ENCODE assay signal across 37 cellular contexts in genomic region chrX:3215249-3215648, GRCh38.
DNase-seq lines count a peak whose midpoint lies in the region; ATAC-seq, FAIRE-seq and TF ChIP-seq lines count a peak whose summit lies in the region.
"Had no signal": no experiment of that assay in that cellular context is flagged by ENCODE, and none has a peak within 500 bp of the region (broad histone marks: within the 10 kb centered on the region; RNA-seq: fewer than 3 reads in every experiment).

No MANE protein-coding gene starts in this region.

- H3K36me3 Mint-ChIP-seq in astrocyte (ENCODE audit: low read depth, unreplicated experiment): no peaks in the 10 kb centered on the region
- no peaks in the 10 kb centered on the region for H3K36me3 Mint-ChIP-seq in progenitor cell of endocrine pancreas (ENCODE audit: insufficient read depth)
- H3K36me3 Mint-ChIP-seq: CD14-positive monocyte; CD4-positive, alpha-beta memory T cell; CD4-positive, CD25-positive, alpha-beta regulatory T cell; CD8-positive, alpha-beta memory T cell; CD8-positive, alpha-beta T cell had no signal

- H3K79me2 ChIP-seq in astrocyte (ENCODE audit: insufficient read depth, low read length): no peaks in the 10 kb centered on the region

- no peaks in the 10 kb centered on the region for H3K36me3 ChIP-seq in astrocyte (ENCODE audit: insufficient read depth, low read length)
- H3K36me3 ChIP-seq: BE2C; BLaER1; BLaER1 treated with 17β-estradiol and CSF1 and Interleukin-3, amounts not matched to agents 10 nM and 100 nM had no signal

- H3K27ac Mint-ChIP-seq in astrocyte (ENCODE audit: unreplicated experiment): no peak overlapping the region
- peak overlapping the region; percentile 42 for H3K27ac Mint-ChIP-seq in progenitor cell of endocrine pancreas
- H3K27ac Mint-ChIP-seq: B cell; CD14-positive monocyte; CD4-positive, alpha-beta memory T cell; CD4-positive, alpha-beta T cell; CD4-positive, CD25-positive, alpha-beta regulatory T cell; CD8-positive, alpha-beta T cell had no signal

- no peak overlapping the region for H2AFZ ChIP-seq in astrocyte (ENCODE audit: low read depth, low read length)

- no peak overlapping the region for H3K27ac ChIP-seq in astrocyte (ENCODE audit: low read depth, low read length)
- H3K27ac ChIP-seq: 22Rv1; A549; BLaER1; BLaER1 treated with 17β-estradiol and CSF1 and Interleukin-3, amounts not matched to agents 10 nM and 100 nM; C4-2B had no signal

- intact Hi-C loops in left colon (cut with DNase I, micrococcal nuclease): no loop called here

- no peak overlapping the region for H3K4me2 ChIP-seq in astrocyte (ENCODE audit: low read length)
- H3K4me2 ChIP-seq: A549; BLaER1; BLaER1 treated with 17β-estradiol and CSF1 and Interleukin-3, amounts not matched to agents 10 nM and 100 nM had no signal

- no peaks in the 10 kb centered on the region for H3K27me3 ChIP-seq in astrocyte (ENCODE audit: insufficient read depth, low read length)
- H3K27me3 ChIP-seq: BE2C; BLaER1; BLaER1 treated with 17β-estradiol and CSF1 and Interleukin-3, amounts not matched to agents 10 nM and 100 nM had no signal

- FAIRE-seq in astrocyte (lab: Jason Lieb, UNC): peak; percentile 84
- FAIRE-seq: A204.1, A549, D721Med had no signal

- H4K20me1 ChIP-seq in astrocyte (ENCODE audit: insufficient read depth, low read length): no peaks in the 10 kb centered on the region
- H4K20me1 ChIP-seq: BLaER1; BLaER1 treated with 17β-estradiol and CSF1 and Interleukin-3, amounts not matched to agents 10 nM and 100 nM had no signal

- H3K9ac ChIP-seq in astrocyte (ENCODE audit: low read length): no peak overlapping the region
- H3K9ac ChIP-seq: BLaER1; BLaER1 treated with 17β-estradiol and CSF1 and Interleukin-3, amounts not matched to agents 10 nM and 100 nM had no signal

- H3K9me3 Mint-ChIP-seq in astrocyte (ENCODE audit: unreplicated experiment) (no peaks in the 10 kb centered on the region), progenitor cell of endocrine pancreas (ENCODE audit: low read depth) (peaks cover 3% of the 10 kb centered on the region)
- H3K9me3 Mint-ChIP-seq: CD8-positive, alpha-beta T cell had no signal

- ATAC-seq in left colon (no peak), GM18498 (IDR thresholded peaks at IDR 0.05; ENCODE audit: unreplicated experiment) (no peak)
- ATAC-seq: A549; CD8-positive, alpha-beta T cell had no signal

- H3K4me1 ChIP-seq in astrocyte (ENCODE audit: insufficient read depth, low read length): no peaks in the 10 kb centered on the region
- H3K4me1 ChIP-seq: A549; BE2C; BLaER1; BLaER1 treated with 17β-estradiol and CSF1 and Interleukin-3, amounts not matched to agents 10 nM and 100 nM; Caco-2 had no signal

- H3K4me3 Mint-ChIP-seq in astrocyte (ENCODE audit: unreplicated experiment) (no peak overlapping the region), progenitor cell of endocrine pancreas (ENCODE audit: low read depth) (no peak overlapping the region)
- H3K4me3 Mint-ChIP-seq: B cell; CD14-positive monocyte; CD4-positive, alpha-beta memory T cell; CD4-positive, alpha-beta T cell; CD4-positive, CD25-positive, alpha-beta regulatory T cell; CD8-positive, alpha-beta memory T cell; CD8-positive, alpha-beta T cell had no signal

- H3K27me3 Mint-ChIP-seq in astrocyte (ENCODE audit: low read depth, unreplicated experiment) (no peaks in the 10 kb centered on the region), progenitor cell of endocrine pancreas (peaks cover 2% of the 10 kb centered on the region)
- H3K27me3 Mint-ChIP-seq: B cell; CD4-positive, alpha-beta T cell; CD4-positive, CD25-positive, alpha-beta regulatory T cell had no signal

- no peaks in the 10 kb centered on the region for H3K9me3 ChIP-seq in astrocyte (ENCODE audit: insufficient read depth, low read depth, low read length)
- H3K9me3 ChIP-seq: A549; BE2C; BLaER1; BLaER1 treated with 17β-estradiol and CSF1 and Interleukin-3, amounts not matched to agents 10 nM and 100 nM; Caco-2 had no signal

- H3K4me3 ChIP-seq in astrocyte (ENCODE audit: insufficient read depth, low read depth, low read length): no peak overlapping the region
- H3K4me3 ChIP-seq: A549; BLaER1; BLaER1 treated with 17β-estradiol and CSF1 and Interleukin-3, amounts not matched to agents 10 nM and 100 nM had no signal

- no peak for TF ChIP-seq CTCF in astrocyte (IDR thresholded peaks at IDR 0.05; ENCODE audit: insufficient read depth, low read depth, low read length)
- no peak for TF ChIP-seq CTCF in progenitor cell of endocrine pancreas (IDR thresholded peaks at IDR 0.05; ENCODE audit: unreplicated experiment)

- H3K4me1 Mint-ChIP-seq in astrocyte (ENCODE audit: low read depth, unreplicated experiment) (no peaks in the 10 kb centered on the region), progenitor cell of endocrine pancreas (ENCODE audit: low read depth) (no peaks in the 10 kb centered on the region)
- H3K4me1 Mint-ChIP-seq: B cell; CD14-positive monocyte; CD4-positive, alpha-beta memory T cell; CD4-positive, CD25-positive, alpha-beta regulatory T cell; CD8-positive, alpha-beta memory T cell had no signal

- DNase-seq in CMK (ENCODE audit: low read depth): peak; percentile 52
- DNase-seq in OCI-M1 (lab: John Stamatoyannopoulos, UW): peak; percentile 3
- DNase-seq in astrocyte (ENCODE audit: low read depth): no peak
- no peak for DNase-seq in progenitor cell of endocrine pancreas (ENCODE audit: low spot score, unreplicated experiment)
- no peak for DNase-seq in left colon
- no peak for DNase-seq in NCI-H1105 treated with DMSO at 0.1 percent for 48 hours (lab: John Stamatoyannopoulos, UW)
- no peak for DNase-seq in activated naive CD4-positive, alpha-beta T cell treated with anti-CD3 and anti-CD28 coated beads, Interleukin-2, amount 50 U/mL, for 16 hours
- DNase-seq: 8988T; ACHN; AML-193; BE2C; C1 segment of cervical spinal cord; Caco-2; Calu3; CD4-positive, alpha-beta memory T cell; CD4-positive, alpha-beta T cell; CD4-positive, CD25-positive, alpha-beta regulatory T cell; CD8-positive, alpha-beta memory T cell; CD8-positive, alpha-beta T cell; COR-L47; DMS 273 treated with DMSO at 0.1 percent for 48 hours; DMS153; DMS53; DMS79; DMS79 treated with DMSO at 0.1 percent for 48 hours; DND-41; EL had no signal

Comparison
In these comparisons a context has a peak if more than half of its experiments do, and no peak if none do; other contexts are left out.
1. DNase-seq: peak in CMK (single experiment) and OCI-M1 (single experiment); none in astrocyte (single experiment), progenitor cell of endocrine pancreas (single experiment), left colon (0 of 2), NCI-H1105 treated with DMSO at 0.1 percent for 48 hours (single experiment) and activated naive CD4-positive, alpha-beta T cell treated with anti-CD3 and anti-CD28 coated beads, Interleukin-2, amount 50 U/mL, for 16 hours (single experiment).